13 cellular contexts compared by ENCODE assay signal in the genomic region with DNA sequence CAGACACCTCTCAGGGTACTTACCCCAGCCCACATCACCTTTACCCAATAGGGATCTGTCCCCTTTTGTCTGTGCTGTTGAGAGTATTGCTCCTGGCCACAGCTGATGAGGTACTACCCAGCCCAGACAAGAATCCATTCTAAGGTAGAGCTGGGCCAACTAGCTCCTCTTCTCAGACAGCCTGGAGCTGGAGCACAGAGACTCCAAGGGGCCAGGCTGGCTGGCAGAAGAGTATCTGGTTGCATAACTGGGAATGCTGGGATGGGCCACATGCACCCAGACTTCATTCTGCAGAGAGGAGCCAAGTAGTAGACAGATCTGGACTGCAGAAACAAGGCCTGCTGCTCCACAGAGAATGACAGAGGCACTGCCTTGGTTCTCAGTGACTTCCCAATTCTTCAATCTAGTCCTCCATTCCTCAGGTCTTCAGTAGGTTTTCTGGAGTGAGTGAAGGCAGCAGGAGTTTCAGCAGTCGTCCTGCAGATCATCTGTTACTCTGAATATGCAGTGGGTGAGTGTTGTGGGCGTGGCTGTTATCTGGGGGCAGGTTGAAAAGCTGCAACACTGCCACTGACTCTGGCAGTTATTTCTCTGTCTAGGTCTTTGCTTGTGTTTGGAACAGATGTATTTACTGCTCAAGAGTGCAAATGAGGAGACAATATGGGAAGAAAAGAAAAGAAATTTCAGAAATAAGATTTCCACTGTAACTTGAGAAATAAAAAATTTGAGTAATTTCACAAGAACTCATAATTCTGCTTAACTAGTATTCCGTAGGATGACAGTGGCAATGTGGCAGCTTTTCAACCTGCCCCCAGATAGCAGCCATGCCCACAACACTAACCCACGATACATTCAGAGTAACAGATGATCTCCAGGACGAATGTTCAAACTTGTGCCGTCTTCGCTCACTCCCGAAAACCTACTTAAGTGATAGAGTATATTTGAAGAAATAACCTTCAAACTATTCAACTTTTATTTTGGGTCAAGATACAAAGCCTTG. TPM values are rescaled to one million over a fixed set of nuclear protein-coding genes. Genes with fewer than 3 reads are reported as not detected.
DNase-seq lines count a peak whose midpoint lies in the region; ATAC-seq and TF ChIP-seq lines count a peak whose summit lies in the region.
"Had no signal": no experiment of that assay in that cellular context is flagged by ENCODE, and none has a peak within 500 bp of the region (broad histone marks: within the 10 kb centered on the region; RNA-seq: fewer than 3 reads in every experiment).

No MANE protein-coding gene starts in this region.

- H3K4me1 Mint-ChIP-seq in MCF 10A (ENCODE audit: insufficient read depth, unreplicated experiment): peaks cover 30% of the 10 kb centered on the region
- H3K4me1 Mint-ChIP-seq in mesothelial cell of epicardium: peaks cover 44% of the 10 kb centered on the region

- H3K27me3 ChIP-seq in breast epithelium (no peaks in the 10 kb centered on the region), upper lobe of left lung (no peaks in the 10 kb centered on the region)
- H3K27me3 ChIP-seq: BLaER1, vagina had no signal

- H3K36me3 ChIP-seq in breast epithelium (no peaks in the 10 kb centered on the region), upper lobe of left lung (no peaks in the 10 kb centered on the region)
- H3K36me3 ChIP-seq: vagina had no signal

- H3K4me1 ChIP-seq in breast epithelium: no peaks in the 10 kb centered on the region
- H3K4me1 ChIP-seq in upper lobe of left lung: peaks cover 40 to 75% (median 44%) of the 10 kb centered on the region in 4 donors

- H3K4me3 ChIP-seq in breast epithelium (no peak overlapping the region), upper lobe of left lung (no peak overlapping the region)
- H3K4me3 ChIP-seq: BLaER1, SK-N-MC, vagina had no signal

- TF ChIP-seq POLR2A in breast epithelium (IDR thresholded peaks at IDR 0.05) (no peak), upper lobe of left lung (IDR thresholded peaks at IDR 0.05) (no peak)

- H3K27ac Mint-ChIP-seq in MCF 10A (ENCODE audit: low read depth, unreplicated experiment): no peak overlapping the region
- H3K27ac Mint-ChIP-seq in mesothelial cell of epicardium: peak overlapping the region; percentile 24

- POLR2A ChIA-PET in MCF 10A (lab: Yijun Ruan, JAX): no interaction called here

- H3K27ac ChIP-seq in breast epithelium (peak overlapping the region; percentile 5 to 33), upper lobe of left lung (peak overlapping the region in 3 of 4 donors; percentile 7 to 40 (median 37))
- H3K27ac ChIP-seq: BLaER1, SK-N-MC, vagina had no signal

- H3K9me3 Mint-ChIP-seq in MCF 10A (ENCODE audit: unreplicated experiment) (no peaks in the 10 kb centered on the region), mesothelial cell of epicardium (no peaks in the 10 kb centered on the region)
- H3K9me3 Mint-ChIP-seq: neural crest cell had no signal

- CTCF ChIA-PET in MCF 10A (lab: Yijun Ruan, JAX): interaction anchor here (0.7 kb wide), 2 partner anchors 58 to 105 kb away, joined by 3 read pairs; no protein-coding TSS in a partner anchor

- TF ChIP-seq EP300 in upper lobe of left lung (IDR thresholded peaks at IDR 0.05): no peak

- H3K9me3 ChIP-seq in breast epithelium (no peaks in the 10 kb centered on the region), upper lobe of left lung (no peaks in the 10 kb centered on the region)
- H3K9me3 ChIP-seq: BLaER1, vagina had no signal

- intact Hi-C loops in breast epithelium (cut with DNase I; ENCODE audit: low total_unique reads) (no loop called here), MCF 10A (cut with micrococcal nuclease) (no loop called here)

- H3K36me3 Mint-ChIP-seq in MCF 10A (ENCODE audit: insufficient read depth, unreplicated experiment) (no peaks in the 10 kb centered on the region), mesothelial cell of epicardium (no peaks in the 10 kb centered on the region)

- TF ChIP-seq CTCF in breast epithelium (IDR thresholded peaks at IDR 0.05) (no peak), MCF 10A (IDR thresholded peaks at IDR 0.05; ENCODE audit: unreplicated experiment) (no peak), mesothelial cell of epicardium (IDR thresholded peaks at IDR 0.05; ENCODE audit: unreplicated experiment) (no peak), upper lobe of left lung (IDR thresholded peaks at IDR 0.05) (no peak)

- H3K4me3 Mint-ChIP-seq in MCF 10A (ENCODE audit: unreplicated experiment): no peak overlapping the region
- no peak overlapping the region for H3K4me3 Mint-ChIP-seq in mesothelial cell of epicardium
- H3K4me3 Mint-ChIP-seq: neural crest cell had no signal

- WGBS in upper lobe of left lung, 2 donors: 82 to 83% methylated on average over 8 of the region's 8 CpGs

- H3K27me3 Mint-ChIP-seq in MCF 10A (ENCODE audit: insufficient read depth, unreplicated experiment) (no peaks in the 10 kb centered on the region), mesothelial cell of epicardium (ENCODE audit: low read depth) (no peaks in the 10 kb centered on the region)

- peak; percentile 53 to 77 for ATAC-seq in upper lobe of left lung (ENCODE audit: low FRiP score in 2 of 2)
- ATAC-seq in HG03469 (IDR thresholded peaks at IDR 0.05; ENCODE audit: unreplicated experiment): no peak
- no peak for ATAC-seq in GM21381 (IDR thresholded peaks at IDR 0.05; ENCODE audit: unreplicated experiment)

- BruUV-seq in MCF 10A (replicated peaks; lab: Mats Ljungman, UMichigan): no TSS peak

- DNase-seq in breast epithelium (ENCODE audit: low spot score in 2 of 2) (no peak), MCF 10A (ENCODE audit: unreplicated experiment) (no peak), cerebellar cortex (ENCODE audit: low spot score) (peak; percentile 61), mesothelial cell of epicardium (ENCODE audit: low spot score in 2 of 2, unreplicated experiment in 2 of 2) (no peak), upper lobe of left lung (no peak), KG1 (lab: John Stamatoyannopoulos, UW) (no peak)
- DNase-seq: stimulated activated CD4-positive, alpha-beta T cell treated with anti-CD3 and anti-CD28 coated beads, Interleukin-4, amount 100 ng/mL, for 1 hour had no signal

RNA-seq across cellular contexts. Expression of a gene that starts 34.9 kb away (rescaled TPM):
- total RNA-seq in breast epithelium (10 to 100 TPM; 43.3 to 49.9 (median 44.0) TPM), MCF 10A (2022) (123 and 145 TPM in 2 replicates), mesothelial cell of epicardium (90.2 to 92.9 TPM (median 90.4 TPM) in 3 replicates), upper lobe of left lung (100 to 1,000 TPM in 2 of 6 donors, 10 to 100 TPM in 4; 50.2 to 180 (median 65.9) TPM)

Comparison
In these comparisons a context has a peak if more than half of its experiments do, and no peak if none do; other contexts are left out.
1. ATAC-seq: peak in upper lobe of left lung (2 of 2); none in HG03469 (single experiment) and GM21381 (single experiment).